Comparison of ENCODE assay signal across 1 cellular context in genomic region chr6:30789606-30790005, GRCh38.
TF ChIP-seq lines count a peak whose summit lies in the region.

No MANE protein-coding gene starts in this region.

TF ChIP-seq in HCT116, 20 proteins besides CTCF, POLR2A, EP300 and RAD21 (continued from another document):
- no peak for TF ChIP-seq YY1 (IDR thresholded peaks at IDR 0.05; ENCODE audit: extremely low read depth, insufficient replicate concordance, low read depth, low read length)
- no peak for TF ChIP-seq ZNF274 (IDR thresholded peaks at IDR 0.05; ENCODE audit: low read depth, low read length)
- TF ChIP-seq ELF1 (IDR thresholded peaks at IDR 0.05; ENCODE audit: borderline replicate concordance, low read depth): no peak
- TF ChIP-seq CBX3 (IDR thresholded peaks at IDR 0.05; ENCODE audit: low read depth): no peak
- TF ChIP-seq POLR2AphosphoS5 (IDR thresholded peaks at IDR 0.05; ENCODE audit: low read depth, low read length): no peak
- TF ChIP-seq SIN3A (IDR thresholded peaks at IDR 0.05; ENCODE audit: low read depth): no peak
